In the genomic region with DNA sequence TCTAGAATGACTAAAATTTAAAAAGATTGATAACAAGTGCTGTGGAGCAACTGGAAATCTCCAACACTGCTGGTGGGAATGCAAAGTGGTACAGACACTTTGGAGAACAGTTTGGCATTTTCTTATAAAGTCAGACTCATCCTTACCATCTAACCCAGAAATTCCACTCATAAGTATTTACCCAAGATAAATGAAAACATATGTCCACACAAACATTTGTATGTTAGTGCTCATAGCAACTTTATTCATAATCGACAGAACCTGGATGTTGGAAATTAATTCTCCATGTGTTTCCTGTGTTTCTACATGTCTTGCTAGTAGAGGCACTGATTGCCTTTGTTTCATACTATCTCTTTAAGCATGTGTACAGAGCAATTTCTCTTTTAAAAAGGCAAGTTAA, we compare ENCODE assay signal across 28 cellular contexts.
"Had no signal": no experiment of that assay in that cellular context is flagged by ENCODE, and none has a peak within 500 bp of the region (broad histone marks: within the 10 kb centered on the region; RNA-seq: fewer than 3 reads in every experiment).

No MANE protein-coding gene starts in this region.

- H3K4me2 ChIP-seq: PC-9 had no signal

- H3K27ac ChIP-seq: brain microvascular endothelial cell, PC-9, WERI-Rb-1 had no signal

- DNase-seq: activated CD4-positive, alpha-beta memory T cell treated with anti-CD3 and anti-CD28 coated beads, Interleukin-2, amount 10 ng/mL, durations not matched to agents 7 days and 5 days; activated CD4-positive, alpha-beta T cell treated with anti-CD3 and anti-CD28 coated beads for 1 hour; activated CD4-positive, CD25-positive, alpha-beta regulatory T cell; activated CD8-positive, alpha-beta memory T cell treated with anti-CD3 and anti-CD28 coated beads for 24 hours; activated CD8-positive, alpha-beta memory T cell treated with anti-CD3 and anti-CD28 coated beads, Interleukin-2, amount 10 ng/mL, durations not matched to agents 7 days and 5 days; activated CD8-positive, alpha-beta memory T cell treated with anti-CD3 and anti-CD28 coated beads, Interleukin-2, amount 50 U/mL, for 48 hours; activated effector memory CD4-positive, alpha-beta T cell treated with Interleukin-2 at 50 U/mL for 16 hours; activated naive CD4-positive, alpha-beta T cell treated with anti-CD3 and anti-CD28 coated beads, Interleukin-2, amount 10 ng/mL, durations not matched to agents 7 days and 5 days; activated naive CD8-positive, alpha-beta T cell treated with anti-CD3 and anti-CD28 coated beads, Interleukin-2, amount 50 U/mL, for 24 hours; activated T-cell treated with anti-CD3 and anti-CD28 coated beads, Interleukin-2, amount 50 U/mL, for 48 hours; aorta; central memory CD4-positive, alpha-beta T cell; NCI-H1092 treated with DMSO at 0.1 percent for 48 hours; NCI-H1417; NCI-H146; NCI-H187; NCI-H2081; NCI-H345; NCI-H526; NCI-H748 treated with DMSO at 0.1 percent for 48 hours; NK-92 treated with Interleukin-12 subunit alpha and Interleukin-12 subunit beta, amount 100 ng/mL, for 24 hours; PC-9; Right ventricle myocardium superior; T1000; WERI-Rb-1 had no signal

- H3K27ac Mint-ChIP-seq: activated CD4-positive, alpha-beta memory T cell treated with anti-CD3 and anti-CD28 coated beads, Interleukin-2, amount 10 ng/mL, durations not matched to agents 7 days and 5 days; activated CD8-positive, alpha-beta memory T cell treated with anti-CD3 and anti-CD28 coated beads, Interleukin-2, amount 10 ng/mL, durations not matched to agents 7 days and 5 days; activated naive CD4-positive, alpha-beta T cell treated with anti-CD3 and anti-CD28 coated beads, Interleukin-2, amount 10 ng/mL, durations not matched to agents 7 days and 5 days; activated naive CD8-positive, alpha-beta T cell; activated naive CD8-positive, alpha-beta T cell treated with anti-CD3 and anti-CD28 coated beads, Interleukin-2, amount 50 U/mL, for 24 hours had no signal

- H3K4me3 ChIP-seq: K562, PC-9 had no signal

- H3K36me3 Mint-ChIP-seq: activated CD8-positive, alpha-beta memory T cell treated with anti-CD3 and anti-CD28 coated beads, Interleukin-2, amount 10 ng/mL, durations not matched to agents 7 days and 5 days; activated naive CD4-positive, alpha-beta T cell treated with anti-CD3 and anti-CD28 coated beads, Interleukin-2, amount 10 ng/mL, durations not matched to agents 7 days and 5 days; activated naive CD8-positive, alpha-beta T cell had no signal

- H3K36me3 ChIP-seq: brain microvascular endothelial cell, WERI-Rb-1 had no signal

- H3K27me3 ChIP-seq: brain microvascular endothelial cell had no signal

- H2AFZ ChIP-seq: PC-9 had no signal

- H3K4me1 Mint-ChIP-seq: activated CD4-positive, alpha-beta memory T cell treated with anti-CD3 and anti-CD28 coated beads, Interleukin-2, amount 10 ng/mL, durations not matched to agents 7 days and 5 days; activated CD8-positive, alpha-beta memory T cell treated with anti-CD3 and anti-CD28 coated beads, Interleukin-2, amount 10 ng/mL, durations not matched to agents 7 days and 5 days; activated naive CD4-positive, alpha-beta T cell treated with anti-CD3 and anti-CD28 coated beads, Interleukin-2, amount 10 ng/mL, durations not matched to agents 7 days and 5 days; activated naive CD8-positive, alpha-beta T cell treated with anti-CD3 and anti-CD28 coated beads, Interleukin-2, amount 50 U/mL, for 24 hours had no signal

- H3K4me3 Mint-ChIP-seq: activated CD4-positive, alpha-beta memory T cell treated with anti-CD3 and anti-CD28 coated beads, Interleukin-2, amount 10 ng/mL, durations not matched to agents 7 days and 5 days; activated CD8-positive, alpha-beta memory T cell treated with anti-CD3 and anti-CD28 coated beads, Interleukin-2, amount 10 ng/mL, durations not matched to agents 7 days and 5 days; activated naive CD4-positive, alpha-beta T cell treated with anti-CD3 and anti-CD28 coated beads, Interleukin-2, amount 10 ng/mL, durations not matched to agents 7 days and 5 days; activated naive CD8-positive, alpha-beta T cell; activated naive CD8-positive, alpha-beta T cell treated with anti-CD3 and anti-CD28 coated beads, Interleukin-2, amount 50 U/mL, for 24 hours had no signal

- ATAC-seq: activated CD8-positive, alpha-beta memory T cell treated with anti-CD3 and anti-CD28 coated beads, Interleukin-2, amount 10 ng/mL, durations not matched to agents 7 days and 5 days; activated naive CD8-positive, alpha-beta T cell treated with anti-CD3 and anti-CD28 coated beads, Interleukin-2, amount 50 U/mL, for 24 hours; K562 had no signal

- H3K27me3 Mint-ChIP-seq: activated naive CD4-positive, alpha-beta T cell treated with anti-CD3 and anti-CD28 coated beads, Interleukin-2, amount 10 ng/mL, durations not matched to agents 7 days and 5 days had no signal
